Comparison of ENCODE assay signal across 13 cellular contexts in genomic region chr2:134679740-134680139, GRCh38. TPM values are rescaled to one million over a fixed set of nuclear protein-coding genes. Genes with fewer than 3 reads are reported as not detected.
DNase-seq lines count a peak whose midpoint lies in the region; ATAC-seq, FAIRE-seq and TF ChIP-seq lines count a peak whose summit lies in the region.
"Had no signal": no experiment of that assay in that cellular context is flagged by ENCODE, and none has a peak within 500 bp of the region (broad histone marks: within the 10 kb centered on the region; RNA-seq: fewer than 3 reads in every experiment).

No MANE protein-coding gene starts in this region.

- peak; percentile 78 for ATAC-seq in activated naive CD8-positive, alpha-beta T cell treated with anti-CD3 and anti-CD28 coated beads, Interleukin-2, amount 50 U/mL, for 24 hours

- H3K27ac Mint-ChIP-seq in T-helper 1 cell treated with Interleukin-12 subunit alpha and Interleukin-12 subunit beta and Interleukin-4 antibody, amounts not matched to agents 30 μg/mL and 1 μg/mL, for 36 hours = peak overlapping the region; percentile 13
- H3K27ac Mint-ChIP-seq in activated naive CD8-positive, alpha-beta T cell treated with anti-CD3 and anti-CD28 coated beads, Interleukin-2, amount 50 U/mL, for 24 hours = no peak overlapping the region

- peaks cover 3% of the 10 kb centered on the region for H3K36me3 Mint-ChIP-seq in T-helper 1 cell treated with Interleukin-12 subunit alpha and Interleukin-12 subunit beta and Interleukin-4 antibody, amounts not matched to agents 30 μg/mL and 1 μg/mL, for 36 hours (ENCODE audit: low read depth)
- no peaks in the 10 kb centered on the region for H3K36me3 Mint-ChIP-seq in activated naive CD8-positive, alpha-beta T cell treated with anti-CD3 and anti-CD28 coated beads, Interleukin-2, amount 50 U/mL, for 24 hours (ENCODE audit: low read depth)

- FAIRE-seq in GM12892 (lab: Jason Lieb, UNC) = no peak
- FAIRE-seq: H1 had no signal

- H3K4me1 Mint-ChIP-seq in T-helper 1 cell treated with Interleukin-12 subunit alpha and Interleukin-12 subunit beta and Interleukin-4 antibody, amounts not matched to agents 30 μg/mL and 1 μg/mL, for 36 hours (ENCODE audit: low read depth) = peaks cover 35% of the 10 kb centered on the region
- H3K4me1 Mint-ChIP-seq in activated naive CD8-positive, alpha-beta T cell treated with anti-CD3 and anti-CD28 coated beads, Interleukin-2, amount 50 U/mL, for 24 hours = peaks cover 41% of the 10 kb centered on the region

- peak overlapping the region; percentile 40 for H3K4me3 Mint-ChIP-seq in T-helper 1 cell treated with Interleukin-12 subunit alpha and Interleukin-12 subunit beta and Interleukin-4 antibody, amounts not matched to agents 30 μg/mL and 1 μg/mL, for 36 hours
- no peak overlapping the region for H3K4me3 Mint-ChIP-seq in activated naive CD8-positive, alpha-beta T cell treated with anti-CD3 and anti-CD28 coated beads, Interleukin-2, amount 50 U/mL, for 24 hours

- H3K27me3 Mint-ChIP-seq in T-helper 1 cell treated with Interleukin-12 subunit alpha and Interleukin-12 subunit beta and Interleukin-4 antibody, amounts not matched to agents 30 μg/mL and 1 μg/mL, for 36 hours (ENCODE audit: low read depth) = peaks cover 8% of the 10 kb centered on the region
- H3K27me3 Mint-ChIP-seq in activated naive CD8-positive, alpha-beta T cell treated with anti-CD3 and anti-CD28 coated beads, Interleukin-2, amount 50 U/mL, for 24 hours = peaks cover 15% of the 10 kb centered on the region

- H3K9me3 Mint-ChIP-seq in T-helper 1 cell treated with Interleukin-12 subunit alpha and Interleukin-12 subunit beta and Interleukin-4 antibody, amounts not matched to agents 30 μg/mL and 1 μg/mL, for 36 hours = no peaks in the 10 kb centered on the region
- H3K9me3 Mint-ChIP-seq in activated naive CD8-positive, alpha-beta T cell treated with anti-CD3 and anti-CD28 coated beads, Interleukin-2, amount 50 U/mL, for 24 hours = no peaks in the 10 kb centered on the region

- no peak for TF ChIP-seq POLR2A in GM12892 (IDR thresholded peaks at IDR 0.05; ENCODE audit: low read depth, low read length)

- peak; percentile 42 for DNase-seq in activated CD8-positive, alpha-beta memory T cell treated with anti-CD3 and anti-CD28 coated beads, Interleukin-2, amount 50 U/mL, for 4 hours
- no peak for DNase-seq in activated CD8-positive, alpha-beta memory T cell treated with anti-CD3 and anti-CD28 coated beads for 24 hours
- DNase-seq in activated naive CD8-positive, alpha-beta T cell treated with anti-CD3 and anti-CD28 coated beads, Interleukin-2, amount 50 U/mL, for 24 hours = peak; percentile 32
- DNase-seq in stimulated activated naive CD4-positive, alpha-beta T cell treated with Interleukin-2 at 50 U/mL for 16 hours (lab: John Stamatoyannopoulos, UW) = peak; percentile 48
- DNase-seq in SIG-M5 (lab: John Stamatoyannopoulos, UW) (no peak), superior temporal gyrus (ENCODE audit: extremely low spot score) (no peak), GM12892 (ENCODE audit: insufficient read length) (no peak)
- DNase-seq: MM.1S, NCI-H69, uterus had no signal

RNA-seq across cellular contexts. Expression of gene TMEM163, which starts 39.1 kb away (rescaled TPM):
- 0.89 TPM for polyA plus RNA-seq in GM12892 (2012; ENCODE audit: missing spikeins)
- polyA plus RNA-seq: AG04450 had no signal

Comparison
In these comparisons a context has a peak if more than half of its experiments do, and no peak if none do; other contexts are left out.
1. DNase-seq: peak in activated CD8-positive, alpha-beta memory T cell treated with anti-CD3 and anti-CD28 coated beads, Interleukin-2, amount 50 U/mL, for 4 hours (single experiment), activated naive CD8-positive, alpha-beta T cell treated with anti-CD3 and anti-CD28 coated beads, Interleukin-2, amount 50 U/mL, for 24 hours (single experiment) and stimulated activated naive CD4-positive, alpha-beta T cell treated with Interleukin-2 at 50 U/mL for 16 hours (single experiment); none in activated CD8-positive, alpha-beta memory T cell treated with anti-CD3 and anti-CD28 coated beads for 24 hours (single experiment), SIG-M5 (single experiment), superior temporal gyrus (single experiment) and GM12892 (single experiment).